In the genomic region with DNA sequence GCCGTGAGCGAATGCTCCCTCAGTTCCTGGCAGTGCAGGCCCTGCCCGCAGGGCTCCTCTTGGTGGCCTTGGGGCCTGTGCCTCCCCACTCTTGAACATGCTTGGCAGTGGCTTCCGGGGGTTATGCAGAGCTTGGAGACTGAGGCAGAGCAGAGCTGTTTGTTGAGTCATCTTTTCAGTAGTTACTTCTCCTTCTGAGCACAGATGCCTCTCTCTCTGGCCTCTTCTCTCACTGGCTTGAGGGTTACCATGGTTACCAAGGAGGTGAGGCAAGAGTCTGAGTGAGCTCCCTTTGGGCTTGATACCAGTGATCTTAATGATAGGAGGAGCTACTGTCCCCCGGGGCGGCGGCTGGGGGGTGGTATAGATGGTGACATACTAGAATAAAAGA, we compare ENCODE assay signal across 9 cellular contexts.
DNase-seq lines count a peak whose midpoint lies in the region; ATAC-seq and TF ChIP-seq lines count a peak whose summit lies in the region.
"Had no signal": no experiment of that assay in that cellular context is flagged by ENCODE, and none has a peak within 500 bp of the region (broad histone marks: within the 10 kb centered on the region; RNA-seq: fewer than 3 reads in every experiment).

No MANE protein-coding gene starts in this region.

- H3K18ac ChIP-seq in mesenchymal stem cell (ENCODE audit: low read depth in 1 of 2, low read length in 2 of 2), result no peak overlapping the region

- no peak overlapping the region for H2BK5ac ChIP-seq in mesenchymal stem cell (ENCODE audit: low read depth, low read length, poor library complexity, severe bottlenecking)

- H3K4me2 ChIP-seq in mesenchymal stem cell (ENCODE audit: low read length, poor library complexity, severe bottlenecking), result no peak overlapping the region

- H3K4me3 ChIP-seq in astrocyte of the spinal cord (ENCODE audit: low read depth, low read length) (no peak overlapping the region), mesenchymal stem cell (ENCODE audit: insufficient read depth in 1 of 2, low read depth in 1 of 2, low read length in 2 of 2) (no peak overlapping the region), stomach (no peak overlapping the region)
- H3K4me3 ChIP-seq: thoracic aorta had no signal

- peak; percentile 80 for DNase-seq in GF-D8 (lab: John Stamatoyannopoulos, UW)
- DNase-seq in astrocyte of the spinal cord (ENCODE audit: low read depth, low spot score), result peak; percentile 43
- peak; percentile 85 for DNase-seq in mesenchymal stem cell
- no peak for DNase-seq in stomach
- no peak for DNase-seq in DMS53 treated with DMSO at 0.1 percent for 48 hours (lab: John Stamatoyannopoulos, UW; ENCODE audit: unreplicated experiment)

- no peak overlapping the region for H2AK5ac ChIP-seq in mesenchymal stem cell (ENCODE audit: low read length, severe bottlenecking)

- WGBS in mesenchymal stem cell, result 90% methylated on average over 3 of the region's 7 CpGs
- 73 to 88% (median 82%) methylated on average over 7 of the region's 7 CpGs for WGBS in stomach, 5 donors

- intact Hi-C loops in stomach (cut with DNase I; ENCODE audit: low total_unique reads), result loop anchor here (5.0 kb wide), 1 partner anchor 164 kb away; no protein-coding TSS in a partner anchor

- H3K27ac ChIP-seq in mesenchymal stem cell (ENCODE audit: low read length, poor library complexity, severe bottlenecking), result no peak overlapping the region
- H3K27ac ChIP-seq in stomach, result no peak overlapping the region
- H3K27ac ChIP-seq: thoracic aorta had no signal

- H2BK120ac ChIP-seq in mesenchymal stem cell (ENCODE audit: low read depth, low read length), result no peak overlapping the region

- peak overlapping the region; percentile 51 for H3K9ac ChIP-seq in mesenchymal stem cell (ENCODE audit: low read length)

- no peak overlapping the region for H2BK15ac ChIP-seq in mesenchymal stem cell (ENCODE audit: low read depth, poor library complexity, severe bottlenecking)

- no peak overlapping the region for H3K23ac ChIP-seq in mesenchymal stem cell (ENCODE audit: low read length in 2 of 2)

- H2BK12ac ChIP-seq in mesenchymal stem cell (ENCODE audit: low read length in 2 of 2), result no peak overlapping the region

- peak; percentile 72 for ATAC-seq in HG03354 (IDR thresholded peaks at IDR 0.05; ENCODE audit: poor library complexity, severe bottlenecking, unreplicated experiment)
- no peak for ATAC-seq in GM21447 (IDR thresholded peaks at IDR 0.05; ENCODE audit: unreplicated experiment)
- no peak for ATAC-seq in GM19463 (IDR thresholded peaks at IDR 0.05; ENCODE audit: unreplicated experiment)

- no peak for TF ChIP-seq EP300 in stomach (IDR thresholded peaks at IDR 0.05)

- H3K4me1 ChIP-seq in mesenchymal stem cell (ENCODE audit: control insufficient read depth, insufficient read depth, low read depth, low read length) (peaks cover 2% of the 10 kb centered on the region), stomach (peaks cover 0 to 46% (median 13%) of the 10 kb centered on the region in 4 donors)

- H4K91ac ChIP-seq in mesenchymal stem cell (ENCODE audit: low read length), result no peak overlapping the region

- no peak overlapping the region for H3K14ac ChIP-seq in mesenchymal stem cell (ENCODE audit: low read length in 2 of 2)

- no peak for TF ChIP-seq POLR2A in stomach (IDR thresholded peaks at IDR 0.05)

- in situ Hi-C loops in astrocyte of the spinal cord (cut with HindIII; ENCODE audit: low sequenced_read_pairs), result no loop called here

- H4K8ac ChIP-seq in mesenchymal stem cell (ENCODE audit: low read length), result no peak overlapping the region

- no peak for TF ChIP-seq CTCF in astrocyte of the spinal cord (IDR thresholded peaks at IDR 0.05; ENCODE audit: low read depth, low read length)
- no peak for TF ChIP-seq CTCF in stomach (IDR thresholded peaks at IDR 0.05)

- H3K9me3 ChIP-seq in mesenchymal stem cell (ENCODE audit: control insufficient read depth, low read length), result no peaks in the 10 kb centered on the region
- no peaks in the 10 kb centered on the region for H3K9me3 ChIP-seq in stomach
- H3K9me3 ChIP-seq: thoracic aorta had no signal

- H3K79me1 ChIP-seq in mesenchymal stem cell (replicated peaks; ENCODE audit: low read length, poor library complexity, severe bottlenecking), result peaks cover 2% of the 10 kb centered on the region

- H2AFZ ChIP-seq in mesenchymal stem cell (ENCODE audit: low read depth, low read length), result no peak overlapping the region

- H3K4ac ChIP-seq in mesenchymal stem cell (ENCODE audit: low read depth in 1 of 2, low read length in 2 of 2), result no peak overlapping the region

- H3K36me3 ChIP-seq in mesenchymal stem cell (ENCODE audit: control insufficient read depth in 1 of 2, insufficient read depth in 2 of 2, low read depth in 1 of 2, low read length in 2 of 2) (peaks cover 2 to 3% of the 10 kb centered on the region in 2 experiments), stomach (peaks cover 0 to 45% (median 16%) of the 10 kb centered on the region in 4 donors)
- H3K36me3 ChIP-seq: thoracic aorta had no signal

- H3K27me3 ChIP-seq in mesenchymal stem cell (ENCODE audit: control insufficient read depth in 1 of 2, insufficient read depth in 1 of 2, low read length in 2 of 2) (no peaks in the 10 kb centered on the region), stomach (no peaks in the 10 kb centered on the region)

Comparison
In these comparisons a context has a peak if more than half of its experiments do, and no peak if none do; other contexts are left out.
1. DNase-seq: peak in GF-D8 (single experiment), astrocyte of the spinal cord (single experiment) and mesenchymal stem cell (single experiment); none in stomach (single experiment) and DMS53 treated with DMSO at 0.1 percent for 48 hours (single experiment).